In genomic region chr3:183532620-183533409, GRCh38 we compare ENCODE assay signal across 1 cellular context.
A peak's percentile ranks its signal among the peaks of the same experiment; 100 is the strongest.
TF ChIP-seq lines count a peak whose summit lies in the region.

No MANE protein-coding gene starts in this region.

TF ChIP-seq in K562, 482 proteins besides CTCF, POLR2A, EP300 and RAD21 (continued from another document and continues in another):
- 0 out of 2 replicates have a peak, but pooled peaks have one; percentile 66 for TF ChIP-seq THRAP3 (IDR thresholded peaks at IDR 0.05; ENCODE audit: borderline replicate concordance)
- TF ChIP-seq MEF2D (tag; conservative IDR thresholded peaks at IDR 0.05; ENCODE audit: low read depth) = 0 out of 2 replicates have a peak, but pooled peaks have one; percentile 18
- no peak for TF ChIP-seq ZNF511 (CRISPR knock-in tag; IDR thresholded peaks at IDR 0.05)
- 0 out of 2 replicates have a peak, but pooled peaks have one; percentile 82 for TF ChIP-seq ZC3H8 (IDR thresholded peaks at IDR 0.05)
- no peak; the same call in 1 of the 2 replicates for TF ChIP-seq ZKSCAN8 (CRISPR knock-in tag; IDR thresholded peaks at IDR 0.05)
- TF ChIP-seq ELF2 (CRISPR knock-in tag; IDR thresholded peaks at IDR 0.05) = no peak
- no peak for TF ChIP-seq FUS (optimal IDR thresholded peaks at IDR 0.05; ENCODE audit: low read depth, low read length)
- peak; percentile 96 for TF ChIP-seq ZBTB26 (CRISPR knock-in tag; IDR thresholded peaks at IDR 0.05)
- no peak for TF ChIP-seq KLF1 (tag; IDR thresholded peaks at IDR 0.05)
- peak; percentile 56; the same call in 1 of the 2 replicates for TF ChIP-seq ZBTB2 (IDR thresholded peaks at IDR 0.05)
- TF ChIP-seq ATF6 (CRISPR knock-in tag; IDR thresholded peaks at IDR 0.05) = no peak
- peak; percentile 93 for TF ChIP-seq ATF7 (IDR thresholded peaks at IDR 0.05)
- TF ChIP-seq DPF2 (IDR thresholded peaks at IDR 0.05) = peak; percentile 86
- TF ChIP-seq ZBTB9 (CRISPR knock-in tag; IDR thresholded peaks at IDR 0.05) = no peak
- TF ChIP-seq GATAD2B (IDR thresholded peaks at IDR 0.05; ENCODE audit: borderline replicate concordance) = no peak
- TF ChIP-seq STAT6 (CRISPR knock-in tag; IDR thresholded peaks at IDR 0.05) = no peak
- no peak for TF ChIP-seq TSHZ1 (CRISPR knock-in tag; IDR thresholded peaks at IDR 0.05)
- no peak for TF ChIP-seq ILK (tag; IDR thresholded peaks at IDR 0.05; ENCODE audit: borderline replicate concordance, low read depth)
- TF ChIP-seq ZNF639 (CRISPR knock-in tag; conservative IDR thresholded peaks at IDR 0.05 in 1 of 2, IDR thresholded peaks at IDR 0.05 in 1 of 2) = no peak
- TF ChIP-seq ZNF121 (CRISPR knock-in tag; conservative IDR thresholded peaks at IDR 0.05) = no peak
- TF ChIP-seq BRF1 (IDR thresholded peaks at IDR 0.05; ENCODE audit: borderline replicate concordance, extremely low read depth, insufficient read length) = no peak
- peak; percentile 73 for TF ChIP-seq BACH1 (tag; IDR thresholded peaks at IDR 0.05)
- TF ChIP-seq TRIM24 (IDR thresholded peaks at IDR 0.05) = peak; percentile 56 to 68; a peak in 3 of 4 replicates
- TF ChIP-seq EGR1 (conservative IDR thresholded peaks at IDR 0.05) = no peak
- peak; percentile 89; the same call in 1 of the 2 replicates for TF ChIP-seq HBP1 (CRISPR knock-in tag; IDR thresholded peaks at IDR 0.05)
- no peak for TF ChIP-seq NUFIP1 (IDR thresholded peaks at IDR 0.05; ENCODE audit: partially characterized antibody)
- TF ChIP-seq ZBTB17 (CRISPR knock-in tag; IDR thresholded peaks at IDR 0.05) = no peak
- TF ChIP-seq ZNF699 (CRISPR knock-in tag; IDR thresholded peaks at IDR 0.05; ENCODE audit: insufficient replicate concordance) = no peak
- 0 out of 2 replicates have a peak, but pooled peaks have one; percentile 15 for TF ChIP-seq MITF (IDR thresholded peaks at IDR 0.05)
- TF ChIP-seq L3MBTL2 (IDR thresholded peaks at IDR 0.05) = peak; percentile 88
- TF ChIP-seq ZNF644 (tag; IDR thresholded peaks at IDR 0.05; ENCODE audit: low read depth) = peak; percentile 45; the same call in 1 of the 2 replicates
- peak in 1 of 2 experiments; percentile 76; a peak in 1 of 4 replicates for TF ChIP-seq ETV6 (IDR thresholded peaks at IDR 0.05; ENCODE audit: borderline replicate concordance in 1 of 2, low read depth in 2 of 2, low read length in 1 of 2)
- TF ChIP-seq ETV6 (CRISPR knock-in tag; IDR thresholded peaks at IDR 0.05; ENCODE audit: borderline replicate concordance) = no peak
- TF ChIP-seq ZNF311 (CRISPR knock-in tag; IDR thresholded peaks at IDR 0.05) = no peak
- no peak for TF ChIP-seq GABPB2 (CRISPR knock-in tag; conservative IDR thresholded peaks at IDR 0.05)
- TF ChIP-seq E2F8 (IDR thresholded peaks at IDR 0.05; ENCODE audit: low read depth, partially characterized antibody) = no peak
- peak; percentile 64 for TF ChIP-seq TOE1 (IDR thresholded peaks at IDR 0.05; ENCODE audit: borderline replicate concordance)
- no peak for TF ChIP-seq TOE1 (CRISPR knock-in tag; IDR thresholded peaks at IDR 0.05; ENCODE audit: borderline replicate concordance, low read depth)
- no peak for TF ChIP-seq ZNF75A (CRISPR knock-in tag; IDR thresholded peaks at IDR 0.05)
